8 cellular contexts compared by ENCODE assay signal in the genomic region with DNA sequence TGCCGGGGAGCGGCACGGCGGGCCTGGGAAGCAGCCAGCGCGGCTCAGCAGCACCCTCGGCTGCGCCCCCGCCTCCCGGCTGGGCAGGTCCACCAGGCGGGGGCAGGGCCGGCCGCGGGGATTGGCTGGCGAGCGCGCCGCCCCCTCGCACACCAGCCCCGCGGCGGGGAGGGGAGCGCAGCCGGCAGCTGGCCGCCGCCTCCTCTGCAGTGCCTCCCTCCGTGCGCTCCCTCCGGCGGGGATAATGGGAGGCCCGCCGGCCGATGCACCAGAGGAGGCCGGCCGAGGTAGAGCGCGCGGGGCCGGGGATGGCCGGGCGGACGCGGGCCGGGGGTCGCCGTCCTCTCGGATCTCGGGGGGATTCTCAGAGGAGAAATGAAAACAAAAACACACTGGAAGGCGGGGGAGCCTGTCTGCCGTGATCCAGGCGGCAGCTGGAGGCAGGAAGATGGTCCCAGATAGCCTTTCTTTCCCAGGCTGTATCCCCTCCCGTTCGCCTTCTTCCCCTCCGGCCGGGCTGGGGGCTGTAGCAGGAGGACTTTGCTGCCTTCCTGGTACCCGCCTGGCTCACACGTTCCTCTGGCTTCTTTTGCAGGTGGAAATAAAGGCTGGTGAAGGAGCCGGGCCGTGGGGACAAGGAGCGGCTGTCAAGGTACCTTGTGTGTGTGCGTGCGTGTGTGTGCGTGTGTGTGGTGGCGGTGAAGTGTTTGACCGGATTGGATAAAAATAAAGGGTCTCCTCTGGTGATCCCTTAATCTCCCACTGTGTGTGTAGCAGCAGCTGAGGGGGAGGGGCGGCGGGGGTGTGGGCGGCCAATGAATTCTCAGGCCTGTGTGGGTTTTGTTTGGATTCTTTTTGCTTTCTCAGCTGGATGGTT. TPM values are rescaled to one million over a fixed set of nuclear protein-coding genes. Genes with fewer than 3 reads are reported as not detected.
DNase-seq lines count a peak whose midpoint lies in the region; ATAC-seq and TF ChIP-seq lines count a peak whose summit lies in the region.

No MANE protein-coding gene starts in this region.

- peak overlapping the region; percentile 73 for H3K4me3 Mint-ChIP-seq in activated CD8-positive, alpha-beta T cell treated with anti-CD3 and anti-CD28 coated beads, Interleukin-2, amount 10 ng/mL, durations not matched to agents 7 days and 5 days
- H3K4me3 Mint-ChIP-seq in endodermal cell: peak overlapping the region; percentile 72

- peaks cover 49% of the 10 kb centered on the region for H3K79me2 ChIP-seq in ACC112 (ENCODE audit: control insufficient read depth, insufficient read depth, low read length, unreplicated experiment)

- no peaks in the 10 kb centered on the region for H3K36me3 Mint-ChIP-seq in activated CD8-positive, alpha-beta T cell treated with anti-CD3 and anti-CD28 coated beads, Interleukin-2, amount 10 ng/mL, durations not matched to agents 7 days and 5 days (ENCODE audit: low read depth)
- peaks cover 10% of the 10 kb centered on the region for H3K36me3 Mint-ChIP-seq in endodermal cell (ENCODE audit: low read depth)

- H3K4me3 ChIP-seq in ACC112 (ENCODE audit: low read depth, low read length) (peak overlapping the region; percentile 90), endodermal cell (ENCODE audit: low read length) (peak overlapping the region; percentile 85), mesodermal cell (ENCODE audit: extremely low read depth, insufficient read depth, low read length, poor library complexity, severe bottlenecking) (peak overlapping the region; percentile 62)

- ATAC-seq in GM18907 (IDR thresholded peaks at IDR 0.05; ENCODE audit: unreplicated experiment) (peak; percentile 91), HG03135 (IDR thresholded peaks at IDR 0.05; ENCODE audit: unreplicated experiment) (peak; percentile 91)
- ATAC-seq in activated CD8-positive, alpha-beta T cell treated with anti-CD3 and anti-CD28 coated beads, Interleukin-2, amount 10 ng/mL, durations not matched to agents 7 days and 5 days: peak; percentile 98

- no peak for TF ChIP-seq CTCF in endodermal cell (conservative IDR thresholded peaks at IDR 0.05)

- peaks cover 68% of the 10 kb centered on the region for H3K4me1 ChIP-seq in ACC112 (ENCODE audit: control insufficient read depth, insufficient read depth, low read length, unreplicated experiment)
- peaks cover 37% of the 10 kb centered on the region for H3K4me1 ChIP-seq in endodermal cell (ENCODE audit: control insufficient read depth, insufficient read depth, low read length)
- peaks cover 56% of the 10 kb centered on the region for H3K4me1 ChIP-seq in mesodermal cell (ENCODE audit: control insufficient read depth, insufficient read depth, low read length, poor library complexity, severe bottlenecking)

- no peaks in the 10 kb centered on the region for H3K9me3 Mint-ChIP-seq in activated CD8-positive, alpha-beta T cell treated with anti-CD3 and anti-CD28 coated beads, Interleukin-2, amount 10 ng/mL, durations not matched to agents 7 days and 5 days (ENCODE audit: insufficient read depth)
- H3K9me3 Mint-ChIP-seq in endodermal cell: no peaks in the 10 kb centered on the region

- H2AFZ ChIP-seq in ACC112 (ENCODE audit: low read length, unreplicated experiment): no peak overlapping the region

- POLR2A ChIA-PET in activated CD8-positive, alpha-beta T cell treated with anti-CD3 and anti-CD28 coated beads, Interleukin-2, amount 10 ng/mL, durations not matched to agents 7 days and 5 days (lab: Charles Lee): interaction anchor here (0.6 to 1.6 kb wide), 3 partner anchors 164 to 176 kb away, joined by 3 read pairs; no protein-coding TSS in a partner anchor

- H3K9ac ChIP-seq in endodermal cell (ENCODE audit: extremely low read depth, low read length, poor library complexity, severe bottlenecking): peak overlapping the region; percentile 43

- H3K27ac ChIP-seq in ACC112 (ENCODE audit: low read depth, low read length) (peak overlapping the region; percentile 72), endodermal cell (ENCODE audit: low read depth, low read length) (peak overlapping the region; percentile 95), mesodermal cell (ENCODE audit: low read depth, low read length, severe bottlenecking) (peak overlapping the region; percentile 90)

- no peaks in the 10 kb centered on the region for H3K9me3 ChIP-seq in endodermal cell (ENCODE audit: control insufficient read depth, low read length)
- no peaks in the 10 kb centered on the region for H3K9me3 ChIP-seq in mesodermal cell (ENCODE audit: control insufficient read depth, low read length)

- H3K27me3 ChIP-seq in ACC112 (ENCODE audit: insufficient read depth, low read length) (no peaks in the 10 kb centered on the region), endodermal cell (ENCODE audit: control insufficient read depth, insufficient read depth, low read length, poor library complexity, severe bottlenecking) (no peaks in the 10 kb centered on the region)

- DNase-seq in NCI-H460 (ENCODE audit: extremely low read depth, low read depth) (peak; percentile 64), endodermal cell (peak; percentile 92)
- peak; percentile 78 for DNase-seq in activated CD8-positive, alpha-beta T cell treated with anti-CD3 and anti-CD28 coated beads, Interleukin-2, amount 10 ng/mL, durations not matched to agents 7 days and 5 days
- DNase-seq in stimulated activated CD8-positive, alpha-beta memory T cell treated with anti-CD3 and anti-CD28 coated beads, Interleukin-15, amount 100 ng/mL, for 24 hours (ENCODE audit: low read depth): peak; percentile 59

- no peaks in the 10 kb centered on the region; the same call in 1 of the 2 replicates for H3K36me3 ChIP-seq in ACC112 (ENCODE audit: insufficient read depth, low read length)
- H3K36me3 ChIP-seq in endodermal cell (ENCODE audit: control insufficient read depth, insufficient read depth, low read length): no peaks in the 10 kb centered on the region
- H3K36me3 ChIP-seq in mesodermal cell (ENCODE audit: control insufficient read depth, insufficient read depth, low read length): peaks cover 17% of the 10 kb centered on the region

- 1% methylated on average over 18 to 67 of the region's 68 CpGs for WGBS in endodermal cell (ENCODE audit: insufficient coverage in 1 of 2, insufficient read length in 1 of 2), 2 experiments
- WGBS in mesodermal cell (ENCODE audit: insufficient coverage in 2 of 2), 2 experiments: 0% methylated on average over 39 to 52 of the region's 68 CpGs

- no peaks in the 10 kb centered on the region for H3K27me3 Mint-ChIP-seq in activated CD8-positive, alpha-beta T cell treated with anti-CD3 and anti-CD28 coated beads, Interleukin-2, amount 10 ng/mL, durations not matched to agents 7 days and 5 days (ENCODE audit: low read depth)
- H3K27me3 Mint-ChIP-seq in endodermal cell (ENCODE audit: insufficient read depth): no peaks in the 10 kb centered on the region

- CTCF ChIA-PET in activated CD8-positive, alpha-beta T cell treated with anti-CD3 and anti-CD28 coated beads, Interleukin-2, amount 10 ng/mL, durations not matched to agents 7 days and 5 days (lab: Charles Lee): interaction anchor here (1.1 to 4.2 kb wide), 4 partner anchors 15 to 176 kb away, joined by 3 to 18 read pairs (median 4); no protein-coding TSS in a partner anchor

- H3K27ac Mint-ChIP-seq in activated CD8-positive, alpha-beta T cell treated with anti-CD3 and anti-CD28 coated beads, Interleukin-2, amount 10 ng/mL, durations not matched to agents 7 days and 5 days: peak overlapping the region; percentile 26
- peak overlapping the region; percentile 83 for H3K27ac Mint-ChIP-seq in endodermal cell

- H3K4me1 Mint-ChIP-seq in activated CD8-positive, alpha-beta T cell treated with anti-CD3 and anti-CD28 coated beads, Interleukin-2, amount 10 ng/mL, durations not matched to agents 7 days and 5 days (ENCODE audit: low read depth): peaks cover 37% of the 10 kb centered on the region
- H3K4me1 Mint-ChIP-seq in endodermal cell: peaks cover 62% of the 10 kb centered on the region

RNA-seq across cellular contexts. Expression of gene TET3, which starts 18.0 kb away (rescaled TPM):
- total RNA-seq in NCI-H460 (2014; rRNA removed; shearing (Covaris generic)): 6.1 TPM in 2 replicates
- polyA plus RNA-seq in NCI-H460 (2014; cell fraction: nucleus; rRNA removed): 6.1 and 7.4 TPM in 2 replicates
- total RNA-seq in activated CD8-positive, alpha-beta T cell treated with anti-CD3 and anti-CD28 coated beads, Interleukin-2, amount 10 ng/mL, durations not matched to agents 7 days and 5 days: 10 to 100 TPM; 20.4 to 20.9 TPM
- total RNA-seq in endodermal cell: 10 to 100 TPM; 23.5 to 26.3 TPM
- polyA plus RNA-seq in endodermal cell (2013, experiment 1 of 2): 12.5 TPM
- 12.4 TPM for polyA plus RNA-seq in endodermal cell (2013, experiment 2 of 2)
- 7.4 TPM for polyA plus RNA-seq in mesodermal cell (2013, experiment 1 of 2)
- 6.6 TPM for polyA plus RNA-seq in mesodermal cell (2013, experiment 2 of 2)

Comparison
In these comparisons a context has a peak if more than half of its experiments do, and no peak if none do; other contexts are left out.
1. Peak in every context shown above with its lines: DNase-seq, ATAC-seq, H3K4me3 ChIP-seq and H3K27ac ChIP-seq.